26 cellular contexts compared by ENCODE assay signal in genomic region chr9:88819471-88819870, GRCh38.
"Had no signal": no experiment of that assay in that cellular context is flagged by ENCODE, and none has a peak within 500 bp of the region (broad histone marks: within the 10 kb centered on the region; RNA-seq: fewer than 3 reads in every experiment).

No MANE protein-coding gene starts in this region.

- ATAC-seq: activated CD8-positive, alpha-beta memory T cell treated with anti-CD3 and anti-CD28 coated beads, Interleukin-2, amount 10 ng/mL, durations not matched to agents 7 days and 5 days; activated naive CD8-positive, alpha-beta T cell treated with anti-CD3 and anti-CD28 coated beads, Interleukin-2, amount 50 U/mL, for 24 hours had no signal

- H3K4me3 ChIP-seq: Peyer's patch, SJSA1 had no signal

- H3K27ac ChIP-seq: Peyer's patch, SJSA1, WERI-Rb-1 had no signal

- H3K27me3 ChIP-seq: brain microvascular endothelial cell, Peyer's patch, SJSA1 had no signal

- DNase-seq: activated CD4-positive, alpha-beta memory T cell treated with anti-CD3 and anti-CD28 coated beads, Interleukin-2, amount 10 ng/mL, durations not matched to agents 7 days and 5 days; activated CD4-positive, alpha-beta T cell treated with anti-CD3 and anti-CD28 coated beads for 1 hour; activated CD4-positive, alpha-beta T cell treated with anti-CD3 and anti-CD28 coated beads for 48 hours; activated CD4-positive, CD25-positive, alpha-beta regulatory T cell; activated CD8-positive, alpha-beta memory T cell treated with anti-CD3 and anti-CD28 coated beads for 24 hours; activated CD8-positive, alpha-beta memory T cell treated with anti-CD3 and anti-CD28 coated beads, Interleukin-2, amount 10 ng/mL, durations not matched to agents 7 days and 5 days; activated CD8-positive, alpha-beta memory T cell treated with anti-CD3 and anti-CD28 coated beads, Interleukin-2, amount 50 U/mL, for 48 hours; activated effector memory CD4-positive, alpha-beta T cell treated with Interleukin-2 at 50 U/mL for 16 hours; activated naive CD4-positive, alpha-beta T cell treated with anti-CD3 and anti-CD28 coated beads, Interleukin-2, amount 10 ng/mL, durations not matched to agents 7 days and 5 days; activated naive CD8-positive, alpha-beta T cell treated with anti-CD3 and anti-CD28 coated beads, Interleukin-2, amount 50 U/mL, for 24 hours; activated T-cell treated with anti-CD3 and anti-CD28 coated beads, Interleukin-2, amount 50 U/mL, for 48 hours; anterior cingulate cortex; central memory CD4-positive, alpha-beta T cell; NCI-H1105 treated with DMSO at 0.1 percent for 48 hours; NCI-H1436; NCI-H1694; NCI-H2081 treated with DMSO at 0.1 percent for 48 hours; NCI-H345; NCI-H524 treated with DMSO at 0.1 percent for 48 hours; Peyer's patch; RPMI8226; SHP77 treated with DMSO at 0.1 percent for 48 hours; SW 1271; WERI-Rb-1 had no signal

- H3K9me3 ChIP-seq: Peyer's patch, SJSA1 had no signal

- H3K4me1 ChIP-seq: Peyer's patch had no signal

- H3K36me3 ChIP-seq: brain microvascular endothelial cell, Peyer's patch, SJSA1, WERI-Rb-1 had no signal
